ENCODE assay signal across 29 cellular contexts in the genomic region with DNA sequence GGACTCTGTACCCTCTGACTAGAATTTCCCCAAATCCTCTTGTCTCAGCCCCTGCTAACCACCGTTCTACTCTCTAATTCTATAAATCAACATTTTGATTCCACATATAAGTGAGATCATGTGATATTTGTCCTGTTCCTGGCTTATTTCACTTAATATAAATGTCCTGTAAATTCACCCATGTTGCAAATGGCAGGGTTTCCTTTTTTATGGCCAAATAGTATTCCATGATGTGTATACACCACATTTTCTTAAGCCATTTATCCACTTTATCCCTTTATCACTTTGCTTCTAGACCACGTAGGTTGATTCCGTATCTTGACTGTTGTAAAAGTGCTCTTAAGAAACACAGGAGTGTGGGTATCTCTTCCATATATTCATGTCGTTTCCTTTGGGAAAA.
"Had no signal": no experiment of that assay in that cellular context is flagged by ENCODE, and none has a peak within 500 bp of the region (broad histone marks: within the 10 kb centered on the region; RNA-seq: fewer than 3 reads in every experiment).

No MANE protein-coding gene starts in this region.

- H3K9me3 Mint-ChIP-seq: dendritic cell treated with granulocyte-macrophage colony-stimulating factor and Interleukin-4, amounts not matched to agents 40 ng/mL and 50 ng/mL, for 4 days; effector memory CD8-positive, alpha-beta T cell; endodermal cell had no signal

- H3K27ac ChIP-seq: colonic mucosa, coronary artery, dorsolateral prefrontal cortex, epithelial cell of prostate, esophagus muscularis mucosa, esophagus squamous epithelium, foreskin keratinocyte, gastrocnemius medialis, gastroesophageal sphincter, heart left ventricle, heart right ventricle, hepatocyte had no signal

- H3K27me3 ChIP-seq: colonic mucosa, dorsolateral prefrontal cortex, esophagus muscularis mucosa, esophagus squamous epithelium, foreskin keratinocyte, gastrocnemius medialis, gastroesophageal sphincter, heart left ventricle, heart right ventricle, hepatocyte had no signal

- H3K27me3 Mint-ChIP-seq: dendritic cell treated with granulocyte-macrophage colony-stimulating factor and Interleukin-4, amounts not matched to agents 40 ng/mL and 50 ng/mL, for 4 days; effector memory CD8-positive, alpha-beta T cell had no signal

- ATAC-seq: effector memory CD8-positive, alpha-beta T cell; esophagus mucosa; foreskin keratinocyte; gastrocnemius medialis; gastroesophageal sphincter; heart left ventricle; heart right ventricle had no signal

- H3K4me2 ChIP-seq: hepatocyte had no signal

- H2AFZ ChIP-seq: hepatocyte had no signal

- FAIRE-seq: endometrium, endothelial cell of umbilical vein, frontal cortex had no signal

- H3K4me3 ChIP-seq: colonic mucosa, coronary artery, dorsolateral prefrontal cortex, esophagus muscularis mucosa, esophagus squamous epithelium, gastrocnemius medialis, gastroesophageal sphincter, heart left ventricle, heart right ventricle, hepatocyte had no signal

- H3K27ac Mint-ChIP-seq: dendritic cell treated with granulocyte-macrophage colony-stimulating factor and Interleukin-4, amounts not matched to agents 40 ng/mL and 50 ng/mL, for 4 days; effector memory CD8-positive, alpha-beta T cell; endodermal cell had no signal

- H3K4me3 Mint-ChIP-seq: dendritic cell treated with granulocyte-macrophage colony-stimulating factor and Interleukin-4, amounts not matched to agents 40 ng/mL and 50 ng/mL, for 4 days; effector memory CD8-positive, alpha-beta T cell; endodermal cell had no signal

- DNase-seq: colonic mucosa; cortex of kidney; dermis blood vessel endothelial cell; dorsolateral prefrontal cortex; effector CD4-positive, alpha-beta T cell; effector CD8-positive, alpha-beta T cell; effector memory CD4-positive, alpha-beta T cell; effector memory CD8-positive, alpha-beta T cell; erythroblast; esophagus squamous epithelium; foreskin fibroblast; foreskin keratinocyte; foreskin melanocyte; gastrocnemius medialis; glutamatergic neuron; head of caudate nucleus; heart left ventricle; heart right ventricle had no signal

- H3K4me1 Mint-ChIP-seq: endodermal cell had no signal

- H3K9me3 ChIP-seq: colonic mucosa, esophagus muscularis mucosa, esophagus squamous epithelium, gastrocnemius medialis, gastroesophageal sphincter, heart left ventricle, heart right ventricle had no signal

- H3K4me1 ChIP-seq: colonic mucosa, foreskin keratinocyte had no signal
